Comparison of ENCODE assay signal across 3 cellular contexts in genomic region chr2:173221081-173221695, GRCh38.
TF ChIP-seq lines count a peak whose summit lies in the region.

No MANE protein-coding gene starts in this region.

TF ChIP-seq in A549, 52 proteins besides CTCF, POLR2A, EP300 and RAD21 (continued from another document):
- TF ChIP-seq, protein P1, sequence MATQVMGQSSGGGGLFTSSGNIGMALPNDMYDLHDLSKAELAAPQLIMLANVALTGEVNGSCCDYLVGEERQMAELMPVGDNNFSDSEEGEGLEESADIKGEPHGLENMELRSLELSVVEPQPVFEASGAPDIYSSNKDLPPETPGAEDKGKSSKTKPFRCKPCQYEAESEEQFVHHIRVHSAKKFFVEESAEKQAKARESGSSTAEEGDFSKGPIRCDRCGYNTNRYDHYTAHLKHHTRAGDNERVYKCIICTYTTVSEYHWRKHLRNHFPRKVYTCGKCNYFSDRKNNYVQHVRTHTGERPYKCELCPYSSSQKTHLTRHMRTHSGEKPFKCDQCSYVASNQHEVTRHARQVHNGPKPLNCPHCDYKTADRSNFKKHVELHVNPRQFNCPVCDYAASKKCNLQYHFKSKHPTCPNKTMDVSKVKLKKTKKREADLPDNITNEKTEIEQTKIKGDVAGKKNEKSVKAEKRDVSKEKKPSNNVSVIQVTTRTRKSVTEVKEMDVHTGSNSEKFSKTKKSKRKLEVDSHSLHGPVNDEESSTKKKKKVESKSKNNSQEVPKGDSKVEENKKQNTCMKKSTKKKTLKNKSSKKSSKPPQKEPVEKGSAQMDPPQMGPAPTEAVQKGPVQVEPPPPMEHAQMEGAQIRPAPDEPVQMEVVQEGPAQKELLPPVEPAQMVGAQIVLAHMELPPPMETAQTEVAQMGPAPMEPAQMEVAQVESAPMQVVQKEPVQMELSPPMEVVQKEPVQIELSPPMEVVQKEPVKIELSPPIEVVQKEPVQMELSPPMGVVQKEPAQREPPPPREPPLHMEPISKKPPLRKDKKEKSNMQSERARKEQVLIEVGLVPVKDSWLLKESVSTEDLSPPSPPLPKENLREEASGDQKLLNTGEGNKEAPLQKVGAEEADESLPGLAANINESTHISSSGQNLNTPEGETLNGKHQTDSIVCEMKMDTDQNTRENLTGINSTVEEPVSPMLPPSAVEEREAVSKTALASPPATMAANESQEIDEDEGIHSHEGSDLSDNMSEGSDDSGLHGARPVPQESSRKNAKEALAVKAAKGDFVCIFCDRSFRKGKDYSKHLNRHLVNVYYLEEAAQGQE (IDR thresholded peaks at IDR 0.05): no peak
TF ChIP-seq in A549: peak in this region for 1.

TF ChIP-seq in HEK293, 187 proteins besides CTCF, POLR2A, EP300 and RAD21 (continued from another document):
- TF ChIP-seq ZNF639 (tag by site-specific recombination; IDR thresholded peaks at IDR 0.05) (no peak), ZNF513 (tag by site-specific recombination; IDR thresholded peaks at IDR 0.05) (peak; percentile 67)
TF ChIP-seq in HEK293: peak in this region for 2.

TF ChIP-seq in K562, 482 proteins besides CTCF, POLR2A, EP300 and RAD21 (continued from another document):
- TF ChIP-seq HDAC3 (IDR thresholded peaks at IDR 0.05; ENCODE audit: borderline replicate concordance, partially characterized antibody) (no peak), ZNF41 (CRISPR knock-in tag; conservative IDR thresholded peaks at IDR 0.05) (no peak), ASH1L (IDR thresholded peaks at IDR 0.05; ENCODE audit: borderline replicate concordance, low read depth, partially characterized antibody) (no peak), HNRNPUL1 (IDR thresholded peaks at IDR 0.05; ENCODE audit: low read length) (no peak), MAFK (IDR thresholded peaks at IDR 0.05; ENCODE audit: low read length) (no peak; the same call in 1 of the 2 replicates), IFI16 (CRISPR knock-in tag; IDR thresholded peaks at IDR 0.05) (no peak)
TF ChIP-seq in K562: peak in this region for 5.
